13 cellular contexts compared by ENCODE assay signal in the genomic region with DNA sequence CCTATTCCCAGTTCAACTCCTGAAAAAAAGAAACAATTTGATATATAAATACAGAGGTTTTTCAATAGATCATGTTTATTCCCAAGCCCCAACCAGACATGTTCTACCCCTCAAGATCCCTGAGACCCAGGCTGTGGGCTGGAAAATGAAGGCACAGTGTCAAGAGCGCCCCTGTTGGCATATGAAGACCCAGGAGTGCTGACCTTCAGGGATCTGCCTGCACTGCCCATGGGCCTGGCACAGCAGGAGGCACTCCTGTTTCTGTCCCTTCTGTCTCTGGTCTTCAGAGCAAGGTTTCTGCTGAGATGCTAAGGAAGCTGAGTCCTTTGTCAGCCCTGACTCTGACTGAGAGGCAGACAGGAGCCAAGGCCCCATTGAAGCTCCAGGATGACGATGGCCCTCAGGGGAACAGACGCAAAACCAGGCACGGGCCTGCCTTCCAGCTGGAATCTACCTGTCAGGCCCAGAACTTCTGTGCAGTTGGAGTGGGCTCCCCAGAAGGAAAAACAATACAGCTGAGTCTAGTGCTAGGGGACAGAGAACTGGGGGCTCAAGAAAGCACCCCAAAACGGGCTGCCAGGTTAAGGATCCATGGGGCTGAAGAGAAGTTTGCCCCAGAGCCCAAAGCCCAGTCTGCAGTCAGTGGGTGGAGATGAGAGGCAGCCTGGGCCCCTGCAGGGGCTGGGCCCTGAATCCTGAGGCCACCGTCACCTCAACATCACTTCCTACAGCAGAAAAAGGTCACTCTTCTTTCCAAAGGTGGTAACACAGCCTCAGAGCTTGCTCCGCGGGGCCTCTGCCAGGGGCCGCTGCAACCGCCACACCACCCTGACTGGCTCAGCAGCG.
"Had no signal": no experiment of that assay in that cellular context is flagged by ENCODE, and none has a peak within 500 bp of the region (broad histone marks: within the 10 kb centered on the region; RNA-seq: fewer than 3 reads in every experiment).

No MANE protein-coding gene starts in this region.

- H3K4me3 Mint-ChIP-seq: activated CD4-positive, alpha-beta memory T cell treated with anti-CD3 and anti-CD28 coated beads, Interleukin-2, amount 10 ng/mL, durations not matched to agents 7 days and 5 days; activated naive CD8-positive, alpha-beta T cell treated with anti-CD3 and anti-CD28 coated beads, Interleukin-2, amount 10 ng/mL, durations not matched to agents 7 days and 5 days; immature natural killer cell; T-helper 2 cell treated with Interferon-gamma antibody and Interleukin-4, amounts not matched to agents 5 μg/mL and 100 μg/mL, for 36 hours had no signal

- H3K9me3 ChIP-seq: esophagus muscularis mucosa, upper lobe of right lung had no signal

- H3K36me3 Mint-ChIP-seq: immature natural killer cell had no signal

- H3K27ac ChIP-seq: esophagus muscularis mucosa, parathyroid adenoma, upper lobe of right lung had no signal

- DNase-seq: activated CD4-positive, alpha-beta memory T cell treated with anti-CD3 and anti-CD28 coated beads, Interleukin-2, amount 10 ng/mL, durations not matched to agents 7 days and 5 days; activated naive CD8-positive, alpha-beta T cell treated with anti-CD3 and anti-CD28 coated beads, Interleukin-2, amount 10 ng/mL, durations not matched to agents 7 days and 5 days; anterior cingulate cortex; foreskin fibroblast; immature natural killer cell; midbrain; naive B cell; upper lobe of right lung had no signal

- H3K9me3 Mint-ChIP-seq: activated CD4-positive, alpha-beta memory T cell treated with anti-CD3 and anti-CD28 coated beads, Interleukin-2, amount 10 ng/mL, durations not matched to agents 7 days and 5 days; activated naive CD8-positive, alpha-beta T cell treated with anti-CD3 and anti-CD28 coated beads, Interleukin-2, amount 10 ng/mL, durations not matched to agents 7 days and 5 days; activated T-helper 2 cell treated with anti-CD3 and anti-CD28 coated beads, Interferon-gamma antibody, Interleukin-2, Interleukin-4, amounts not matched to agents 10 μg/mL and 5 μg/mL and 100 μg/mL, durations not matched to agents 14 hours and 24 hours and 36 hours; immature natural killer cell; naive B cell; T-helper 2 cell treated with Interferon-gamma antibody and Interleukin-4, amounts not matched to agents 5 μg/mL and 100 μg/mL, for 36 hours had no signal

- H3K4me1 ChIP-seq: upper lobe of right lung had no signal

- H3K27me3 ChIP-seq: esophagus muscularis mucosa, upper lobe of right lung had no signal

- H3K27ac Mint-ChIP-seq: activated CD4-positive, alpha-beta memory T cell treated with anti-CD3 and anti-CD28 coated beads, Interleukin-2, amount 10 ng/mL, durations not matched to agents 7 days and 5 days; activated naive CD8-positive, alpha-beta T cell treated with anti-CD3 and anti-CD28 coated beads, Interleukin-2, amount 10 ng/mL, durations not matched to agents 7 days and 5 days; activated T-helper 2 cell treated with anti-CD3 and anti-CD28 coated beads, Interferon-gamma antibody, Interleukin-2, Interleukin-4, amounts not matched to agents 10 μg/mL and 5 μg/mL and 100 μg/mL, durations not matched to agents 14 hours and 24 hours and 36 hours had no signal

- H3K9ac ChIP-seq: parathyroid adenoma had no signal

- H3K27me3 Mint-ChIP-seq: activated CD4-positive, alpha-beta memory T cell treated with anti-CD3 and anti-CD28 coated beads, Interleukin-2, amount 10 ng/mL, durations not matched to agents 7 days and 5 days; activated naive CD8-positive, alpha-beta T cell treated with anti-CD3 and anti-CD28 coated beads, Interleukin-2, amount 10 ng/mL, durations not matched to agents 7 days and 5 days; naive B cell had no signal

- ATAC-seq: upper lobe of right lung had no signal

- H2AFZ ChIP-seq: parathyroid adenoma had no signal

- H3K4me3 ChIP-seq: esophagus muscularis mucosa, lung, upper lobe of right lung had no signal
